ENCODE assay signal across 8 cellular contexts in genomic region chr12:6937481-6938352, GRCh38. TPM values are rescaled to one million over a fixed set of nuclear protein-coding genes. Genes with fewer than 3 reads are reported as not detected.
A peak's percentile ranks its signal among the peaks of the same experiment; 100 is the strongest.
DNase-seq lines count a peak whose midpoint lies in the region; TF ChIP-seq lines count a peak whose summit lies in the region.

No MANE protein-coding gene starts in this region.

- peak overlapping the region; percentile 91 to 98 (median 92) for H3K27ac ChIP-seq in stomach

- H3K27ac Mint-ChIP-seq in nephron progenitor cell = peak overlapping the region; percentile 91

- H3K36me3 ChIP-seq in H7 (replicated peaks; ENCODE audit: control insufficient read depth, insufficient read depth, low read length) (peaks cover 21% of the 10 kb centered on the region), MG63 (peaks cover 84% of the 10 kb centered on the region), stomach (peaks cover 33 to 72% (median 66%) of the 10 kb centered on the region in 4 donors)

- intact Hi-C loops in stomach (cut with DNase I; ENCODE audit: low total_unique reads) = no loop called here

- peak overlapping the region; percentile 83 for H3K4me3 Mint-ChIP-seq in nephron progenitor cell

- H3K27me3 ChIP-seq in H7 (ENCODE audit: control insufficient read depth, insufficient read depth, low read length) (no peaks in the 10 kb centered on the region), MG63 (no peaks in the 10 kb centered on the region), stomach (no peaks in the 10 kb centered on the region)

- peak in 2 of 4 donors; percentile 45 to 61 for TF ChIP-seq POLR2A in stomach (IDR thresholded peaks at IDR 0.05)

- H3K4me1 Mint-ChIP-seq in nephron progenitor cell = peaks cover 58% of the 10 kb centered on the region

- TF ChIP-seq CTCF in fibroblast of the aortic adventitia (IDR thresholded peaks at IDR 0.05; ENCODE audit: insufficient read depth, low read length) (peak; percentile 97), nephron progenitor cell (IDR thresholded peaks at IDR 0.05) (peak; percentile 87), stomach (IDR thresholded peaks at IDR 0.05) (peak in 6 of 7 experiments; percentile 19 to 98 (median 96))

- 0 to 1% (median 1%) methylated on average over 29 to 80 of the region's 80 CpGs for whole genome bisulfite sequencing in stomach, 5 donors

- H3K9me3 Mint-ChIP-seq in nephron progenitor cell = no peaks in the 10 kb centered on the region

- in situ Hi-C loops in G401 (cut with HindIII; ENCODE audit: low sequenced_read_pairs) = no loop called here

- no peak for TF ChIP-seq EP300 in stomach (IDR thresholded peaks at IDR 0.05)

- H3K9me3 ChIP-seq in MG63 (no peaks in the 10 kb centered on the region), stomach (no peaks in the 10 kb centered on the region)

- peaks cover 6% of the 10 kb centered on the region for H3K27me3 Mint-ChIP-seq in nephron progenitor cell (ENCODE audit: low read depth, poor library complexity)

- H3K36me3 Mint-ChIP-seq in nephron progenitor cell (ENCODE audit: low read depth) = peaks cover 64% of the 10 kb centered on the region

- H3K4me3 ChIP-seq in H7 (ENCODE audit: insufficient read depth, low read depth, low read length) (peak overlapping the region; percentile 79), MG63 (peak overlapping the region; percentile 52), fibroblast of the aortic adventitia (ENCODE audit: low read depth, low read length) (peak overlapping the region; percentile 68), stomach (peak overlapping the region; percentile 56 to 72 (median 62))

- H3K4me1 ChIP-seq in stomach = peaks cover 31 to 90% (median 65%) of the 10 kb centered on the region in 4 donors

- DNase-seq in G401 (ENCODE audit: low spot score) (peak; percentile 97), H7 (peak; percentile 94), MG63 (peak; percentile 89), SHP77 (lab: John Stamatoyannopoulos, UW) (peak; percentile 78 to 80), activated gamma-delta T cell (lab: John Stamatoyannopoulos, UW) (peak; percentile 86), fibroblast of the aortic adventitia (ENCODE audit: low read depth) (peak; percentile 92), nephron progenitor cell (peak; percentile 90), stomach (peak; percentile 95)

RNA-seq across cellular contexts. Expression of gene RNU7-1, which starts 5.9 kb away (rescaled TPM):
- total RNA-seq in G401 (2014; rRNA removed; shearing (Covaris generic)) = not detected in 2 replicates
- total RNA-seq in H7 (2014; rRNA removed; shearing (Covaris generic)) = not detected in 2 replicates
- not detected in 2 replicates for total RNA-seq in MG63 (2014; rRNA removed; shearing (Covaris generic); ENCODE audit: low replicate concordance)
- total RNA-seq in fibroblast of the aortic adventitia (ENCODE audit: low replicate concordance) (not detected in 2 replicates), stomach (not detected)
- not detected for polyA plus RNA-seq in stomach

RNA-seq across cellular contexts. Expression of gene C12orf57, which starts 6.1 kb away (rescaled TPM):
- total RNA-seq in G401 (2014; rRNA removed; shearing (Covaris generic)) = 88.1 and 132 TPM in 2 replicates
- 136 and 153 TPM in 2 replicates for total RNA-seq in H7 (2014; rRNA removed; shearing (Covaris generic))
- total RNA-seq in MG63 (2014; rRNA removed; shearing (Covaris generic); ENCODE audit: low replicate concordance) = 136 and 311 TPM in 2 replicates
- total RNA-seq in fibroblast of the aortic adventitia (ENCODE audit: low replicate concordance) = 100 and 156 TPM in 2 replicates
- 100 to 1,000 TPM; 155 to 453 (median 306) TPM for total RNA-seq in stomach
- 100 to 1,000 TPM; 418 to 621 (median 443) TPM for polyA plus RNA-seq in stomach

RNA-seq across cellular contexts. Expression of gene ATN1, which starts 10.0 kb away (rescaled TPM):
- 2.2 and 6.2 TPM in 2 replicates for total RNA-seq in G401 (2014; rRNA removed; shearing (Covaris generic))
- 11.4 and 13.4 TPM in 2 replicates for total RNA-seq in H7 (2014; rRNA removed; shearing (Covaris generic))
- 2.8 and 5.0 TPM in 2 replicates for total RNA-seq in MG63 (2014; rRNA removed; shearing (Covaris generic); ENCODE audit: low replicate concordance)
- total RNA-seq in fibroblast of the aortic adventitia (ENCODE audit: low replicate concordance) = 13.6 and 13.8 TPM in 2 replicates
- 100 to 1,000 TPM in 3 of 5 donors, 10 to 100 TPM in 2; 23.3 to 694 (median 291) TPM for total RNA-seq in stomach
- 10 to 100 TPM; 44.4 to 57.4 (median 48.8) TPM for polyA plus RNA-seq in stomach

RNA-seq across cellular contexts. Expression of gene PTPN6, which starts 13.4 kb away (rescaled TPM):
- 12.1 and 16.6 TPM in 2 replicates for total RNA-seq in G401 (2014; rRNA removed; shearing (Covaris generic))
- total RNA-seq in H7 (2014; rRNA removed; shearing (Covaris generic)) = 25.0 and 34.3 TPM in 2 replicates
- total RNA-seq in MG63 (2014; rRNA removed; shearing (Covaris generic); ENCODE audit: low replicate concordance) = not detected in 2 replicates
- total RNA-seq in fibroblast of the aortic adventitia (ENCODE audit: low replicate concordance) = not detected in 2 replicates
- total RNA-seq in stomach = 10 to 100 TPM; 11.2 to 36.6 (median 28.0) TPM
- polyA plus RNA-seq in stomach = 10 to 100 TPM; 40.6 to 51.2 (median 41.2) TPM

RNA-seq across cellular contexts. Expression of gene ENO2, which starts 23.3 kb away (rescaled TPM):
- 3.3 and 13.2 TPM in 2 replicates for total RNA-seq in G401 (2014; rRNA removed; shearing (Covaris generic))
- total RNA-seq in H7 (2014; rRNA removed; shearing (Covaris generic)) = 47.4 and 59.0 TPM in 2 replicates
- total RNA-seq in MG63 (2014; rRNA removed; shearing (Covaris generic); ENCODE audit: low replicate concordance) = 5.6 and 11.9 TPM in 2 replicates
- total RNA-seq in fibroblast of the aortic adventitia (ENCODE audit: low replicate concordance) (8.7 and 12.7 TPM in 2 replicates), stomach (10 to 100 TPM in 2 of 5 donors, 1 to 10 TPM in 3; 2.3 to 62.9 (median 8.6) TPM)
- 10 to 100 TPM in 2 of 3 donors, 1 to 10 TPM in 1; 9.3 to 19.7 (median 10.1) TPM for polyA plus RNA-seq in stomach

Comparison
In these comparisons a context has a peak if more than half of its experiments do, and no peak if none do; other contexts are left out.
1. Peak in every context shown above with its lines: DNase-seq, H3K4me3 ChIP-seq and H3K27ac ChIP-seq.